25 cellular contexts compared by ENCODE assay signal in genomic region chr1:230148768-230149469, GRCh38.
DNase-seq lines count a peak whose midpoint lies in the region; ATAC-seq and TF ChIP-seq lines count a peak whose summit lies in the region.
"Had no signal": no experiment of that assay in that cellular context is flagged by ENCODE, and none has a peak within 500 bp of the region (broad histone marks: within the 10 kb centered on the region; RNA-seq: fewer than 3 reads in every experiment).

No MANE protein-coding gene starts in this region.

- H3K79me2 ChIP-seq in H9 (ENCODE audit: insufficient read depth, low read length) = peaks cover 3% of the 10 kb centered on the region; the same call in 1 of the 2 replicates

- H3K27ac Mint-ChIP-seq in H9 (peak overlapping the region in 2 of 3 experiments; percentile 54 to 88; a peak in 4 of 7 replicates), WTC11 (peak overlapping the region; percentile 40)

- no peaks in the 10 kb centered on the region for H3K27me3 ChIP-seq in H9 (ENCODE audit: insufficient read depth, low read length)
- H3K27me3 ChIP-seq: body of pancreas, left lung, thyroid gland had no signal

- no peak overlapping the region for H3K9ac ChIP-seq in H9 (ENCODE audit: extremely low read depth, insufficient read length, low read length)

- H4K5ac ChIP-seq in H9 (ENCODE audit: insufficient read length, low read depth, low read length) = no peak overlapping the region

- H3K36me3 Mint-ChIP-seq in H9 (ENCODE audit: insufficient read depth in 1 of 3, low read depth in 3 of 3) = peaks cover 0 to 3% (median 0%) of the 10 kb centered on the region in 3 experiments; a peak in 1 of 7 replicates
- no peaks in the 10 kb centered on the region for H3K36me3 Mint-ChIP-seq in WTC11

- peaks cover 3% of the 10 kb centered on the region for H4K20me1 ChIP-seq in H9 (ENCODE audit: control insufficient read depth, insufficient read depth, insufficient read length)

- no peak overlapping the region for H2AFZ ChIP-seq in H9 (ENCODE audit: low read length)
- H2AFZ ChIP-seq: PC-9 had no signal

- no peak overlapping the region for H3T11ph ChIP-seq in H9 (ENCODE audit: low read length)

- intact Hi-C loops in sciatic nerve (cut with DNase I) = no loop called here

- no peaks in the 10 kb centered on the region for H3K27me3 Mint-ChIP-seq in H9 (ENCODE audit: low read depth)
- H3K27me3 Mint-ChIP-seq in WTC11 (ENCODE audit: low read depth) = no peaks in the 10 kb centered on the region

- no peak overlapping the region for H2BK15ac ChIP-seq in H9 (ENCODE audit: low read depth, low read length)

- no peak overlapping the region for H2BK12ac ChIP-seq in H9 (ENCODE audit: insufficient read length, low read depth, low read length)

- no peak overlapping the region for H2AK5ac ChIP-seq in H9 (ENCODE audit: insufficient read length, low read length)

- H3K4me1 ChIP-seq in H9 (ENCODE audit: insufficient read depth, low read length) = peaks cover 2% of the 10 kb centered on the region; the same call in 1 of the 2 replicates

- H3K14ac ChIP-seq in H9 (ENCODE audit: insufficient read depth, low read length) = no peak overlapping the region

- no peak overlapping the region for H3K27ac ChIP-seq in H9 (ENCODE audit: insufficient read length, low read depth, low read length)
- H3K27ac ChIP-seq: PC-9, psoas muscle had no signal

- DNase-seq in NOMO-1 (lab: John Stamatoyannopoulos, UW; ENCODE audit: unreplicated experiment in 2 of 2) (peak; percentile 4 to 12), NOMO-1 treated with dmso at 0.1 percent for 144 hours (lab: John Stamatoyannopoulos, UW; ENCODE audit: unreplicated experiment) (no peak), H9 (no peak), WTC11 (ENCODE audit: low spot score) (no peak), sciatic nerve (ENCODE audit: low spot score) (peak; percentile 18), HuH-7 (ENCODE audit: low spot score) (no peak), HCEC 1CT (no peak)
- DNase-seq in activated CD8-positive, alpha-beta memory T cell treated with anti-CD3 and anti-CD28 coated beads, Interleukin-2, amount 50 U/mL, for 4 hours = no peak
- DNase-seq: 8988T; activated CD8-positive, alpha-beta memory T cell treated with anti-CD3 and anti-CD28 coated beads for 24 hours; body of pancreas; effector CD4-positive, alpha-beta T cell; foreskin fibroblast; KBM-7; left lung; midbrain; NCI-H1048; NCI-H2029; NCI-H2227 treated with DMSO at 0.1 percent for 48 hours; PC-9; psoas muscle; SHP77 treated with DMSO at 0.1 percent for 48 hours; stimulated activated CD4-positive, alpha-beta T cell treated with anti-CD3 and anti-CD28 coated beads, Interleukin-1b, Interleukin-23, amount 100 ng/mL, for 48 hours; stimulated activated naive CD4-positive, alpha-beta T cell treated with Interleukin-2 at 50 U/mL for 16 hours; thyroid gland had no signal

- H3K4ac ChIP-seq in H9 (ENCODE audit: low read depth, low read length) = no peak overlapping the region

- TF ChIP-seq CTCF in H9 (conservative IDR thresholded peaks at IDR 0.05) (no peak), WTC11 (IDR thresholded peaks at IDR 0.05) (no peak)

- no peaks in the 10 kb centered on the region for H3K9me3 ChIP-seq in H9 (ENCODE audit: control insufficient read depth, low read depth, low read length)
- H3K9me3 ChIP-seq: body of pancreas, left lung, psoas muscle, thyroid gland had no signal

- H4K8ac ChIP-seq in H9 (replicated peaks; ENCODE audit: insufficient read length, low read depth, low read length) = no peak overlapping the region

- no peaks in the 10 kb centered on the region; a peak in 1 of 5 replicates for H3K9me3 Mint-ChIP-seq in H9
- no peaks in the 10 kb centered on the region for H3K9me3 Mint-ChIP-seq in WTC11

- no peak overlapping the region for H3K18ac ChIP-seq in H9 (ENCODE audit: insufficient read length, low read depth, low read length)

- no peak for ATAC-seq in WTC11
- ATAC-seq in sciatic nerve = no peak

- no peak overlapping the region for H2BK20ac ChIP-seq in H9 (ENCODE audit: low read depth, low read length, poor library complexity, severe bottlenecking)

- no peak overlapping the region for H2BK120ac ChIP-seq in H9 (ENCODE audit: low read depth, low read length, poor library complexity, severe bottlenecking)

- H3K4me2 ChIP-seq in H9 (ENCODE audit: insufficient read depth, insufficient read length, low read length) = no peak overlapping the region
- H3K4me2 ChIP-seq: PC-9 had no signal

- H3K23me2 ChIP-seq in H9 (ENCODE audit: insufficient read length, low read depth, low read length, poor library complexity, severe bottlenecking) = no peaks in the 10 kb centered on the region

- no peak overlapping the region for H3K56ac ChIP-seq in H9 (ENCODE audit: insufficient read length, low read depth, low read length)

- no peaks in the 10 kb centered on the region for H3K79me1 ChIP-seq in H9 (ENCODE audit: insufficient read depth, low read depth, low read length, poor library complexity, severe bottlenecking)

- H2BK5ac ChIP-seq in H9 (ENCODE audit: insufficient read length, low read length) = no peak overlapping the region

- peaks cover 57 to 66% of the 10 kb centered on the region in 2 experiments for H3K4me1 Mint-ChIP-seq in H9
- H3K4me1 Mint-ChIP-seq in WTC11 = peaks cover 61% of the 10 kb centered on the region

- POLR2A ChIA-PET in WTC11 (lab: Charles Lee) = no interaction called here

- WGBS in H9 (ENCODE audit: extremely low coverage, insufficient read length, low lambda C conversion rate) = no CpG with 5 or more reads among the region's 11 CpGs

- no peak overlapping the region for H4K91ac ChIP-seq in H9 (ENCODE audit: insufficient read length, low read depth, low read length)

- CTCF ChIA-PET in WTC11 (lab: Charles Lee) = interaction anchor here (0.7 kb wide), 1 partner anchor 15 kb away, joined by 4 read pairs; no protein-coding TSS in a partner anchor

- H3K4me3 Mint-ChIP-seq in H9 = no peak overlapping the region
- H3K4me3 Mint-ChIP-seq in WTC11 = no peak overlapping the region

- H3K23ac ChIP-seq in H9 (ENCODE audit: insufficient read length, low read depth, low read length) = no peak overlapping the region

TF ChIP-seq in WTC11, 78 proteins besides CTCF, POLR2A, EP300 and RAD21 (continues in another document):
- TF ChIP-seq, protein P1, sequence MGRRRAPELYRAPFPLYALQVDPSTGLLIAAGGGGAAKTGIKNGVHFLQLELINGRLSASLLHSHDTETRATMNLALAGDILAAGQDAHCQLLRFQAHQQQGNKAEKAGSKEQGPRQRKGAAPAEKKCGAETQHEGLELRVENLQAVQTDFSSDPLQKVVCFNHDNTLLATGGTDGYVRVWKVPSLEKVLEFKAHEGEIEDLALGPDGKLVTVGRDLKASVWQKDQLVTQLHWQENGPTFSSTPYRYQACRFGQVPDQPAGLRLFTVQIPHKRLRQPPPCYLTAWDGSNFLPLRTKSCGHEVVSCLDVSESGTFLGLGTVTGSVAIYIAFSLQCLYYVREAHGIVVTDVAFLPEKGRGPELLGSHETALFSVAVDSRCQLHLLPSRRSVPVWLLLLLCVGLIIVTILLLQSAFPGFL (CRISPR knock-in tag; IDR thresholded peaks at IDR 0.05; ENCODE audit: borderline replicate concordance) = no peak
- TF ChIP-seq, protein P2, sequence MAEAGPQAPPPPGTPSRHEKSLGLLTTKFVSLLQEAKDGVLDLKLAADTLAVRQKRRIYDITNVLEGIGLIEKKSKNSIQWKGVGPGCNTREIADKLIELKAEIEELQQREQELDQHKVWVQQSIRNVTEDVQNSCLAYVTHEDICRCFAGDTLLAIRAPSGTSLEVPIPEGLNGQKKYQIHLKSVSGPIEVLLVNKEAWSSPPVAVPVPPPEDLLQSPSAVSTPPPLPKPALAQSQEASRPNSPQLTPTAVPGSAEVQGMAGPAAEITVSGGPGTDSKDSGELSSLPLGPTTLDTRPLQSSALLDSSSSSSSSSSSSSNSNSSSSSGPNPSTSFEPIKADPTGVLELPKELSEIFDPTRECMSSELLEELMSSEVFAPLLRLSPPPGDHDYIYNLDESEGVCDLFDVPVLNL (CRISPR knock-in tag; IDR thresholded peaks at IDR 0.05; ENCODE audit: borderline replicate concordance, low read depth) = no peak
- no peak for TF ChIP-seq E2F5 (CRISPR knock-in tag; IDR thresholded peaks at IDR 0.05)
- no peak for TF ChIP-seq NR1H2 (CRISPR knock-in tag; IDR thresholded peaks at IDR 0.05)
- TF ChIP-seq ZNF219 (CRISPR knock-in tag; IDR thresholded peaks at IDR 0.05; ENCODE audit: borderline replicate concordance) = no peak
- no peak for TF ChIP-seq NR3C1 (CRISPR knock-in tag; conservative IDR thresholded peaks at IDR 0.05; ENCODE audit: low read depth)
- TF ChIP-seq, protein P3, sequence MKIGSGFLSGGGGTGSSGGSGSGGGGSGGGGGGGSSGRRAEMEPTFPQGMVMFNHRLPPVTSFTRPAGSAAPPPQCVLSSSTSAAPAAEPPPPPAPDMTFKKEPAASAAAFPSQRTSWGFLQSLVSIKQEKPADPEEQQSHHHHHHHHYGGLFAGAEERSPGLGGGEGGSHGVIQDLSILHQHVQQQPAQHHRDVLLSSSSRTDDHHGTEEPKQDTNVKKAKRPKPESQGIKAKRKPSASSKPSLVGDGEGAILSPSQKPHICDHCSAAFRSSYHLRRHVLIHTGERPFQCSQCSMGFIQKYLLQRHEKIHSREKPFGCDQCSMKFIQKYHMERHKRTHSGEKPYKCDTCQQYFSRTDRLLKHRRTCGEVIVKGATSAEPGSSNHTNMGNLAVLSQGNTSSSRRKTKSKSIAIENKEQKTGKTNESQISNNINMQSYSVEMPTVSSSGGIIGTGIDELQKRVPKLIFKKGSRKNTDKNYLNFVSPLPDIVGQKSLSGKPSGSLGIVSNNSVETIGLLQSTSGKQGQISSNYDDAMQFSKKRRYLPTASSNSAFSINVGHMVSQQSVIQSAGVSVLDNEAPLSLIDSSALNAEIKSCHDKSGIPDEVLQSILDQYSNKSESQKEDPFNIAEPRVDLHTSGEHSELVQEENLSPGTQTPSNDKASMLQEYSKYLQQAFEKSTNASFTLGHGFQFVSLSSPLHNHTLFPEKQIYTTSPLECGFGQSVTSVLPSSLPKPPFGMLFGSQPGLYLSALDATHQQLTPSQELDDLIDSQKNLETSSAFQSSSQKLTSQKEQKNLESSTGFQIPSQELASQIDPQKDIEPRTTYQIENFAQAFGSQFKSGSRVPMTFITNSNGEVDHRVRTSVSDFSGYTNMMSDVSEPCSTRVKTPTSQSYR (CRISPR knock-in tag; IDR thresholded peaks at IDR 0.05) = no peak

Comparison
In these comparisons a context has a peak if more than half of its experiments do, and no peak if none do; other contexts are left out.
1. DNase-seq: peak in NOMO-1 (2 of 2) and sciatic nerve (single experiment); none in NOMO-1 treated with dmso at 0.1 percent for 144 hours (single experiment), H9 (single experiment), WTC11 (single experiment), activated CD8-positive, alpha-beta memory T cell treated with anti-CD3 and anti-CD28 coated beads, Interleukin-2, amount 50 U/mL, for 4 hours (single experiment), HuH-7 (single experiment) and HCEC 1CT (single experiment).